ENCODE assay signal across 3 cellular contexts in genomic region chr6:126437225-126437624, GRCh38.
"Had no signal": no experiment of that assay in that cellular context is flagged by ENCODE, and none has a peak within 500 bp of the region (broad histone marks: within the 10 kb centered on the region; RNA-seq: fewer than 3 reads in every experiment).

No MANE protein-coding gene starts in this region.

- DNase-seq: GDM1, GF-D8 had no signal

- ATAC-seq: GM12878 had no signal

- H3K4me3 ChIP-seq: GM12878 had no signal
